Comparison of ENCODE assay signal across 1 cellular context in genomic region chr19:2236285-2237050, GRCh38.
A peak's percentile ranks its signal among the peaks of the same experiment; 100 is the strongest.
TF ChIP-seq lines count a peak whose summit lies in the region.

Gene PLEKHJ1 (minus strand): TSS chr19:2236329. CDS start chr19:2236248, 81 bp downstream.
A gene with protein sequence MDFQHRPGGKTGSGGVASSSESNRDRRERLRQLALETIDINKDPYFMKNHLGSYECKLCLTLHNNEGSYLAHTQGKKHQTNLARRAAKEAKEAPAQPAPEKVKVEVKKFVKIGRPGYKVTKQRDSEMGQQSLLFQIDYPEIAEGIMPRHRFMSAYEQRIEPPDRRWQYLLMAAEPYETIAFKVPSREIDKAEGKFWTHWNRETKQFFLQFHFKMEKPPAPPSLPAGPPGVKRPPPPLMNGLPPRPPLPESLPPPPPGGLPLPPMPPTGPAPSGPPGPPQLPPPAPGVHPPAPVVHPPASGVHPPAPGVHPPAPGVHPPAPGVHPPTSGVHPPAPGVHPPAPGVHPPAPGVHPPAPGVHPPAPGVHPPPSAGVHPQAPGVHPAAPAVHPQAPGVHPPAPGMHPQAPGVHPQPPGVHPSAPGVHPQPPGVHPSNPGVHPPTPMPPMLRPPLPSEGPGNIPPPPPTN (plus strand): TSS chr19:2236824. CDS start chr19:2243419, 6,595 bp downstream.

TF ChIP-seq in K562, 482 proteins besides CTCF, POLR2A, EP300 and RAD21 (continued from another document and continues in another):
- TF ChIP-seq, protein P1, sequence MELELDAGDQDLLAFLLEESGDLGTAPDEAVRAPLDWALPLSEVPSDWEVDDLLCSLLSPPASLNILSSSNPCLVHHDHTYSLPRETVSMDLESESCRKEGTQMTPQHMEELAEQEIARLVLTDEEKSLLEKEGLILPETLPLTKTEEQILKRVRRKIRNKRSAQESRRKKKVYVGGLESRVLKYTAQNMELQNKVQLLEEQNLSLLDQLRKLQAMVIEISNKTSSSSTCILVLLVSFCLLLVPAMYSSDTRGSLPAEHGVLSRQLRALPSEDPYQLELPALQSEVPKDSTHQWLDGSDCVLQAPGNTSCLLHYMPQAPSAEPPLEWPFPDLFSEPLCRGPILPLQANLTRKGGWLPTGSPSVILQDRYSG (tag; conservative IDR thresholded peaks at IDR 0.05; ENCODE audit: low read depth) = peak; percentile 60; the same call in 1 of the 2 replicates
- TF ChIP-seq CREM (IDR thresholded peaks at IDR 0.05; ENCODE audit: low read depth) (peak; percentile 61), HDAC3 (IDR thresholded peaks at IDR 0.05; ENCODE audit: borderline replicate concordance, partially characterized antibody) (no peak), ZBTB12 (CRISPR knock-in tag; IDR thresholded peaks at IDR 0.05) (no peak), RBFOX2 (IDR thresholded peaks at IDR 0.05; ENCODE audit: low read depth, low read length) (peak; percentile 99), SAFB (IDR thresholded peaks at IDR 0.05; ENCODE audit: borderline replicate concordance, low read depth, low read length) (no peak), CREB1 (IDR thresholded peaks at IDR 0.05) (peak; percentile 14; the same call in 1 of the 2 replicates), CREB1 (CRISPR knock-in tag; IDR thresholded peaks at IDR 0.05) (no peak; the same call in none of the 2 replicates), ZNF589 (CRISPR knock-in tag; IDR thresholded peaks at IDR 0.05; ENCODE audit: low read depth) (0 out of 2 replicates have a peak, but pooled peaks have one; percentile 19), FOXP4 (CRISPR knock-in tag; IDR thresholded peaks at IDR 0.05; ENCODE audit: borderline replicate concordance) (peak; percentile 58; the same call in 1 of the 2 replicates), TARDBP (IDR thresholded peaks at IDR 0.05) (peak; percentile 75; the same call in 1 of the 2 replicates), ZBTB33 (CRISPR knock-in tag; IDR thresholded peaks at IDR 0.05) (peak; percentile 92), RAD51 (IDR thresholded peaks at IDR 0.05; ENCODE audit: borderline replicate concordance, low read depth) (peak; percentile 9; the same call in 1 of the 2 replicates), LCOR (CRISPR knock-in tag; IDR thresholded peaks at IDR 0.05) (peak; percentile 70), KAT7 (CRISPR knock-in tag; IDR thresholded peaks at IDR 0.05; ENCODE audit: borderline replicate concordance) (peak; percentile 83; the same call in 1 of the 2 replicates), CCNT2 (IDR thresholded peaks at IDR 0.05; ENCODE audit: borderline replicate concordance, extremely low read depth, insufficient read length, low read depth, low read length) (peak; percentile 91), NEUROD1 (IDR thresholded peaks at IDR 0.05; ENCODE audit: borderline replicate concordance, low read depth, low read length, partially characterized antibody) (no peak), ARID2 (IDR thresholded peaks at IDR 0.05) (0 out of 2 replicates have a peak, but pooled peaks have one; percentile 20), ZNF41 (CRISPR knock-in tag; conservative IDR thresholded peaks at IDR 0.05) (0 out of 2 replicates have a peak, but pooled peaks have one; percentile 36), ERF (CRISPR knock-in tag; IDR thresholded peaks at IDR 0.05) (0 out of 2 replicates have a peak, but pooled peaks have one; percentile 25), PYGO2 (tag; IDR thresholded peaks at IDR 0.05) (no peak), ZNF57 (CRISPR knock-in tag; IDR thresholded peaks at IDR 0.05) (0 out of 2 replicates have a peak, but pooled peaks have one; percentile 53), NFYB (IDR thresholded peaks at IDR 0.05; ENCODE audit: extremely low read depth, insufficient read length) (no peak), MTA2 (IDR thresholded peaks at IDR 0.05; ENCODE audit: low read depth) (peak; percentile 71), GTF2F1 (IDR thresholded peaks at IDR 0.05; ENCODE audit: low read depth, low read length) (peak; percentile 63; the same call in 1 of the 2 replicates), SNAPC5 (CRISPR knock-in tag; IDR thresholded peaks at IDR 0.05) (no peak), NONO (IDR thresholded peaks at IDR 0.05; ENCODE audit: low read depth in 2 of 2, low read length in 1 of 2) (no peak; a peak in 1 of 4 replicates), XRCC5 (IDR thresholded peaks at IDR 0.05; ENCODE audit: low read depth, low read length) (no peak), TEAD1 (CRISPR knock-in tag; IDR thresholded peaks at IDR 0.05) (0 out of 4 replicates have a peak, but pooled peaks have one; percentile 3 to 44), KAT8 (IDR thresholded peaks at IDR 0.05; ENCODE audit: low read depth) (no peak), TFAP4 (CRISPR knock-in tag; IDR thresholded peaks at IDR 0.05; ENCODE audit: borderline replicate concordance) (peak; percentile 82), ZNF224 (CRISPR knock-in tag; IDR thresholded peaks at IDR 0.05) (no peak), MAX (CRISPR knock-in tag; IDR thresholded peaks at IDR 0.05) (peak; percentile 98), MGA (IDR thresholded peaks at IDR 0.05) (peak; percentile 99), TAF7 (tag; IDR thresholded peaks at IDR 0.05) (peak; percentile 24; the same call in 1 of the 2 replicates), MYNN (IDR thresholded peaks at IDR 0.05) (no peak), MYNN (CRISPR knock-in tag; IDR thresholded peaks at IDR 0.05) (no peak), DACH1 (IDR thresholded peaks at IDR 0.05; ENCODE audit: partially characterized antibody) (peak; percentile 41)
- TF ChIP-seq, protein P2, sequence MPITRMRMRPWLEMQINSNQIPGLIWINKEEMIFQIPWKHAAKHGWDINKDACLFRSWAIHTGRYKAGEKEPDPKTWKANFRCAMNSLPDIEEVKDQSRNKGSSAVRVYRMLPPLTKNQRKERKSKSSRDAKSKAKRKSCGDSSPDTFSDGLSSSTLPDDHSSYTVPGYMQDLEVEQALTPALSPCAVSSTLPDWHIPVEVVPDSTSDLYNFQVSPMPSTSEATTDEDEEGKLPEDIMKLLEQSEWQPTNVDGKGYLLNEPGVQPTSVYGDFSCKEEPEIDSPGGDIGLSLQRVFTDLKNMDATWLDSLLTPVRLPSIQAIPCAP (CRISPR knock-in tag; IDR thresholded peaks at IDR 0.05; ENCODE audit: borderline replicate concordance) = no peak; the same call in 1 of the 2 replicates
